In the genomic region with DNA sequence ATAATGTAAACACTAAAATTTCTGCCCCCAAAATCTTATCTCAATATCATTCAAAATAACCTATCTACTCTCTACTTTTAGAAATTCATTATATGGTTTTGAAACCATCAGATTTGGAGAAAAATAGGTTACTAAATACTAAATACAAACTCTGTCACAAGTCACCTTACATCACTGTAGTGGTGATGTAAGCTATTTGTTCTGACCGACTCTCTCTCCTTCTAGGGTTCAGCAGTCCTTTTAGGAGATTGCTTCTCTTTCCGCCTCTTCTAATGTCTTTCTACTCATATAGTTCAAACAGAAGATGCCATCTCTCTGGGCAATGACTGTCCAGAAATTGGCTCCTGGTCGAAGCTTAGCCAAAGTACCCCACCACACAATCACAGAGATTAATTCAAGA, we compare ENCODE assay signal across 22 cellular contexts.
DNase-seq lines count a peak whose midpoint lies in the region; ATAC-seq and TF ChIP-seq lines count a peak whose summit lies in the region.
"Had no signal": no experiment of that assay in that cellular context is flagged by ENCODE, and none has a peak within 500 bp of the region (broad histone marks: within the 10 kb centered on the region; RNA-seq: fewer than 3 reads in every experiment).

No MANE protein-coding gene starts in this region.

- no peaks in the 10 kb centered on the region for H3K36me3 ChIP-seq in cardiac muscle cell

- peaks cover 0 to 1% of the 10 kb centered on the region in 2 donors for H3K9me3 Mint-ChIP-seq in effector memory CD8-positive, alpha-beta T cell
- H3K9me3 Mint-ChIP-seq in memory B cell = peaks cover 1% of the 10 kb centered on the region
- no peaks in the 10 kb centered on the region for H3K9me3 Mint-ChIP-seq in stimulated activated memory B cell treated with anti-CD40 and anti-IgM and Interleukin-4, amounts not matched to agents 10 μg/mL and 1 μg/mL and 100 μg/mL, for 72 hours
- H3K9me3 Mint-ChIP-seq: H9, HFFc6 had no signal

- DNase-seq in cardiac muscle cell (ENCODE audit: low read depth in 1 of 2, low spot score in 1 of 2) (no peak), right cardiac atrium (no peak), memory B cell (ENCODE audit: low spot score in 2 of 2) (no peak), hepatic stellate cell (ENCODE audit: low spot score) (no peak), NCI-H2029 treated with DMSO at 0.1 percent for 48 hours (lab: John Stamatoyannopoulos, UW) (no peak)
- no peak for DNase-seq in effector memory CD8-positive, alpha-beta T cell
- DNase-seq: Caco-2; CD4-positive, CD25-positive, alpha-beta regulatory T cell; CD8-positive, alpha-beta T cell; DMS153; DND-41; GDM1; GM23248; H9; HFFc6 had no signal

- H3K4me3 Mint-ChIP-seq in effector memory CD8-positive, alpha-beta T cell = no peak overlapping the region
- H3K4me3 Mint-ChIP-seq in memory B cell = no peak overlapping the region
- H3K4me3 Mint-ChIP-seq in stimulated activated memory B cell treated with anti-CD40 and anti-IgM and Interleukin-4, amounts not matched to agents 10 μg/mL and 1 μg/mL and 100 μg/mL, for 72 hours = no peak overlapping the region
- H3K4me3 Mint-ChIP-seq: B cell; CD4-positive, CD25-positive, alpha-beta regulatory T cell; CD8-positive, alpha-beta T cell; H9; HFFc6 had no signal

- no peak for ATAC-seq in right cardiac atrium
- ATAC-seq in effector memory CD8-positive, alpha-beta T cell (replicated peaks) = no peak
- ATAC-seq in memory B cell (ENCODE audit: low read depth) = no peak
- no peak for ATAC-seq in stimulated activated memory B cell treated with anti-CD40 and anti-IgM and Interleukin-4, amounts not matched to agents 10 μg/mL and 1 μg/mL and 100 μg/mL, for 72 hours
- ATAC-seq in HG02623 (IDR thresholded peaks at IDR 0.05; ENCODE audit: unreplicated experiment) = no peak
- ATAC-seq: CD8-positive, alpha-beta T cell; GM12878 had no signal

- H3K27me3 ChIP-seq in cardiac muscle cell (no peaks in the 10 kb centered on the region), right cardiac atrium (ENCODE audit: control insufficient read depth, insufficient read depth) (no peaks in the 10 kb centered on the region)
- H3K27me3 ChIP-seq: BLaER1 had no signal

- peak overlapping the region; percentile 8 to 74 for H3K27ac Mint-ChIP-seq in effector memory CD8-positive, alpha-beta T cell
- peak overlapping the region; percentile 9 for H3K27ac Mint-ChIP-seq in memory B cell
- peak overlapping the region; percentile 62 for H3K27ac Mint-ChIP-seq in stimulated activated memory B cell treated with anti-CD40 and anti-IgM and Interleukin-4, amounts not matched to agents 10 μg/mL and 1 μg/mL and 100 μg/mL, for 72 hours
- H3K27ac Mint-ChIP-seq: B cell; CD4-positive, CD25-positive, alpha-beta regulatory T cell; CD8-positive, alpha-beta T cell; HFFc6 had no signal

- intact Hi-C loops in right cardiac atrium (cut with DNase I) = no loop called here

- no peak for TF ChIP-seq CTCF in cardiac muscle cell (IDR thresholded peaks at IDR 0.05; ENCODE audit: low read depth, low read length)

- no peaks in the 10 kb centered on the region for H3K27me3 Mint-ChIP-seq in effector memory CD8-positive, alpha-beta T cell
- no peaks in the 10 kb centered on the region for H3K27me3 Mint-ChIP-seq in memory B cell
- no peaks in the 10 kb centered on the region for H3K27me3 Mint-ChIP-seq in stimulated activated memory B cell treated with anti-CD40 and anti-IgM and Interleukin-4, amounts not matched to agents 10 μg/mL and 1 μg/mL and 100 μg/mL, for 72 hours
- H3K27me3 Mint-ChIP-seq: B cell; CD4-positive, CD25-positive, alpha-beta regulatory T cell had no signal

- H3K4me1 Mint-ChIP-seq in effector memory CD8-positive, alpha-beta T cell (ENCODE audit: low read depth in 2 of 2) = peaks cover 17 to 29% of the 10 kb centered on the region in 2 donors
- peaks cover 13% of the 10 kb centered on the region for H3K4me1 Mint-ChIP-seq in memory B cell
- peaks cover 30% of the 10 kb centered on the region for H3K4me1 Mint-ChIP-seq in stimulated activated memory B cell treated with anti-CD40 and anti-IgM and Interleukin-4, amounts not matched to agents 10 μg/mL and 1 μg/mL and 100 μg/mL, for 72 hours

- 72% methylated on average over 3 of the region's 3 CpGs for WGBS in right cardiac atrium

- H3K9me3 ChIP-seq in cardiac muscle cell (ENCODE audit: low read depth) = no peaks in the 10 kb centered on the region
- H3K9me3 ChIP-seq in right cardiac atrium (ENCODE audit: control insufficient read depth, low read length) = no peaks in the 10 kb centered on the region
- H3K9me3 ChIP-seq: BLaER1, Caco-2 had no signal

- H3K4me1 ChIP-seq in cardiac muscle cell (ENCODE audit: low read depth) (peaks cover 41% of the 10 kb centered on the region), right cardiac atrium (ENCODE audit: control insufficient read depth, insufficient read depth, low read length) (peaks cover 2% of the 10 kb centered on the region)
- H3K4me1 ChIP-seq: Caco-2 had no signal

- H3K27ac ChIP-seq in cardiac muscle cell = peak overlapping the region; percentile 49
- no peak overlapping the region for H3K27ac ChIP-seq in right cardiac atrium (ENCODE audit: low read length)
- H3K27ac ChIP-seq: 22Rv1, BLaER1, C4-2B, GM23248 had no signal

- H3K36me3 Mint-ChIP-seq in effector memory CD8-positive, alpha-beta T cell (ENCODE audit: insufficient read depth) = peaks cover 25% of the 10 kb centered on the region
- H3K36me3 Mint-ChIP-seq in memory B cell = peaks cover 45% of the 10 kb centered on the region
- peaks cover 79% of the 10 kb centered on the region for H3K36me3 Mint-ChIP-seq in stimulated activated memory B cell treated with anti-CD40 and anti-IgM and Interleukin-4, amounts not matched to agents 10 μg/mL and 1 μg/mL and 100 μg/mL, for 72 hours

- H3K4me3 ChIP-seq in cardiac muscle cell = no peak overlapping the region
- no peak overlapping the region for H3K4me3 ChIP-seq in right cardiac atrium (ENCODE audit: low read length)
- H3K4me3 ChIP-seq: BLaER1, GM12878, GM23248 had no signal

Comparison
In these comparisons a context has a peak if more than half of its experiments do, and no peak if none do; other contexts are left out.
1. H3K27ac Mint-ChIP-seq: peak in every context shown above with its lines; median percentile 62 in stimulated activated memory B cell treated with anti-CD40 and anti-IgM and Interleukin-4, amounts not matched to agents 10 μg/mL and 1 μg/mL and 100 μg/mL, for 72 hours; 41 in effector memory CD8-positive, alpha-beta T cell; 9 in memory B cell.